Comparison of ENCODE assay signal across 12 cellular contexts in genomic region chr7:44039800-44040492, GRCh38. TPM values are rescaled to one million over a fixed set of nuclear protein-coding genes. Genes with fewer than 3 reads are reported as not detected.
DNase-seq lines count a peak whose midpoint lies in the region; ATAC-seq, FAIRE-seq and TF ChIP-seq lines count a peak whose summit lies in the region.
"Not testable (repeated sequence)": the region's sequence is repeated elsewhere in the genome, so short reads cannot be mapped to it uniquely, and the experiment has no call there.
"Had no signal": no experiment of that assay in that cellular context is flagged by ENCODE, and none has a peak within 500 bp of the region (broad histone marks: within the 10 kb centered on the region; RNA-seq: fewer than 3 reads in every experiment).

No MANE protein-coding gene starts in this region.

- not testable (repeated sequence) for H3K9me3 ChIP-seq in CD4-positive, alpha-beta memory T cell (ENCODE audit: control insufficient read depth in 1 of 2, low read length in 2 of 2); MM.1S (replicated peaks; ENCODE audit: insufficient read depth, low read length); H1 (ENCODE audit: insufficient read depth in 2 of 2, low read depth in 1 of 2, low read length in 1 of 2); mucosa of rectum (ENCODE audit: control insufficient read depth in 2 of 2, low read length in 2 of 2)

- H2BK15ac ChIP-seq in H1 (ENCODE audit: low read length): not testable (repeated sequence)

- H4K8ac ChIP-seq in H1 (ENCODE audit: extremely low read depth, insufficient read depth, low read length): not testable (repeated sequence)

- not testable (repeated sequence) for H3K79me1 ChIP-seq in H1 (ENCODE audit: low read depth, low read length)

- peaks cover 15% of the 10 kb centered on the region for H3K4me1 ChIP-seq in CD4-positive, alpha-beta memory T cell (ENCODE audit: insufficient read depth, low read length)
- H3K4me1 ChIP-seq in MM.1S (ENCODE audit: low read length); H1 (replicated peaks in 1 of 4; ENCODE audit: control insufficient read depth in 3 of 4, insufficient read depth in 4 of 4, low read length in 3 of 4): not testable (repeated sequence)
- peaks cover 10 to 12% of the 10 kb centered on the region in 2 donors for H3K4me1 ChIP-seq in mucosa of rectum (ENCODE audit: control insufficient read depth in 2 of 2, insufficient read depth in 2 of 2, low read length in 2 of 2)

- H3K9me3 Mint-ChIP-seq in CD4-positive, alpha-beta memory T cell; activated T-cell treated with anti-CD3 and anti-CD28 coated beads, Interleukin-2, amount 50 U/mL, for 4 hours; stimulated activated naive B cell treated with anti-CD40 and anti-IgM and Interleukin-4, amounts not matched to agents 10 μg/mL and 1 μg/mL and 100 μg/mL, for 72 hours: not testable (repeated sequence)

- not testable (repeated sequence) for H3K4ac ChIP-seq in H1 (replicated peaks; ENCODE audit: insufficient read length, low read depth, low read length)

- no CpG with 5 or more reads among the region's 40 CpGs for WGBS in H1 (ENCODE audit: extremely low coverage in 1 of 2, insufficient coverage in 1 of 2, insufficient read length in 1 of 2, insufficient replicate concordance in 2 of 2, low coverage in 1 of 2, low lambda C conversion rate in 2 of 2, missing lambda C conversion rate in 1 of 2), 2 experiments

- H3K27ac Mint-ChIP-seq in CD4-positive, alpha-beta memory T cell: peak overlapping the region in 5 of 7 donors; percentile 47 to 87 (median 77)
- not testable (repeated sequence) for H3K27ac Mint-ChIP-seq in stimulated activated naive B cell treated with anti-CD40 and anti-IgM and Interleukin-4, amounts not matched to agents 10 μg/mL and 1 μg/mL and 100 μg/mL, for 72 hours

- not testable (repeated sequence) for TF ChIP-seq CTCF in MM.1S (IDR thresholded peaks at IDR 0.05; ENCODE audit: low read length); H1 (IDR thresholded peaks at IDR 0.05; ENCODE audit: control extremely low read depth in 1 of 3, insufficient read depth in 1 of 3, low read depth in 1 of 3, low read length in 3 of 3)

- H2BK20ac ChIP-seq in H1 (ENCODE audit: low read length): not testable (repeated sequence)

- not testable (repeated sequence) for H3K14ac ChIP-seq in H1 (ENCODE audit: insufficient read length)

- TF ChIP-seq EP300 in H1 (IDR thresholded peaks at IDR 0.05; ENCODE audit: borderline replicate concordance in 1 of 2, low read depth in 2 of 2, low read length in 2 of 2): not testable (repeated sequence)

- peaks cover 9 to 30% (median 16%) of the 10 kb centered on the region in 4 donors for H3K4me1 Mint-ChIP-seq in CD4-positive, alpha-beta memory T cell
- H3K4me1 Mint-ChIP-seq in activated T-cell treated with anti-CD3 and anti-CD28 coated beads, Interleukin-2, amount 50 U/mL, for 4 hours (ENCODE audit: low read depth): peaks cover 14% of the 10 kb centered on the region
- H3K4me1 Mint-ChIP-seq in stimulated activated naive B cell treated with anti-CD40 and anti-IgM and Interleukin-4, amounts not matched to agents 10 μg/mL and 1 μg/mL and 100 μg/mL, for 72 hours: peaks cover 9 to 15% of the 10 kb centered on the region in 2 donors

- H3K9me2 ChIP-seq in MM.1S (replicated peaks; ENCODE audit: insufficient read depth, low read length): not testable (repeated sequence)

- not testable (repeated sequence) for H2BK12ac ChIP-seq in H1 (ENCODE audit: low read depth, low read length)

- H3K23me2 ChIP-seq in H1 (ENCODE audit: low read depth, low read length): peaks cover 12% of the 10 kb centered on the region

- H3K4me2 ChIP-seq in MM.1S (ENCODE audit: low read depth, low read length) (peak overlapping the region; percentile 54; the same call in 1 of the 2 replicates), H1 (ENCODE audit: insufficient read depth in 1 of 2, low read depth in 2 of 2, low read length in 2 of 2) (peak overlapping the region; percentile 49 to 62)

- POLR2A ChIA-PET in CD4-positive, alpha-beta memory T cell (lab: Charles Lee; ENCODE audit: partially characterized antibody); H1 (lab: Charles Lee; ENCODE audit: partially characterized antibody): not testable (repeated sequence)

- not testable (repeated sequence) for H3K79me2 ChIP-seq in MM.1S (ENCODE audit: low read length); H1 (ENCODE audit: control insufficient read depth in 1 of 2, insufficient read depth in 2 of 2, low read length in 2 of 2)

- not testable (repeated sequence) for H3K9ac ChIP-seq in MM.1S (ENCODE audit: low read length); H1 (replicated peaks in 1 of 4; ENCODE audit: extremely low read depth in 1 of 4, low read depth in 3 of 4, low read length in 3 of 4)
- H3K9ac ChIP-seq in mucosa of rectum (ENCODE audit: low read depth in 1 of 2, low read length in 2 of 2): peak overlapping the region in 1 of 2 donors; percentile 47

- not testable (repeated sequence) for H3K27me3 Mint-ChIP-seq in CD4-positive, alpha-beta memory T cell; activated T-cell treated with anti-CD3 and anti-CD28 coated beads, Interleukin-2, amount 50 U/mL, for 4 hours (ENCODE audit: low read depth); stimulated activated naive B cell treated with anti-CD40 and anti-IgM and Interleukin-4, amounts not matched to agents 10 μg/mL and 1 μg/mL and 100 μg/mL, for 72 hours

- not testable (repeated sequence) for H4K20me1 ChIP-seq in MM.1S (ENCODE audit: insufficient read depth, low read length); H1 (replicated peaks in 1 of 2; ENCODE audit: control insufficient read depth in 1 of 2, insufficient read depth in 2 of 2, low read length in 2 of 2)

- not testable (repeated sequence) for H2AK5ac ChIP-seq in H1 (ENCODE audit: low read depth, low read length)

- intact Hi-C loops in CD4-positive, alpha-beta memory T cell (cut with micrococcal nuclease): not testable (repeated sequence)

- not testable (repeated sequence) for FAIRE-seq in H1 (lab: Jason Lieb, UNC)

- H3K36me3 Mint-ChIP-seq in CD4-positive, alpha-beta memory T cell; activated T-cell treated with anti-CD3 and anti-CD28 coated beads, Interleukin-2, amount 50 U/mL, for 4 hours (ENCODE audit: insufficient read depth): not testable (repeated sequence)
- peaks cover 8 to 11% of the 10 kb centered on the region in 2 donors for H3K36me3 Mint-ChIP-seq in stimulated activated naive B cell treated with anti-CD40 and anti-IgM and Interleukin-4, amounts not matched to agents 10 μg/mL and 1 μg/mL and 100 μg/mL, for 72 hours

- H4K91ac ChIP-seq in H1 (replicated peaks; ENCODE audit: insufficient read length, low read length): not testable (repeated sequence)

- not testable (repeated sequence) for H3K27me3 ChIP-seq in CD4-positive, alpha-beta memory T cell (ENCODE audit: insufficient read depth, low read length); MM.1S (replicated peaks; ENCODE audit: insufficient read depth, low read length); H1 (replicated peaks in 1 of 4; ENCODE audit: control insufficient read depth in 3 of 4, extremely low read depth in 1 of 4, insufficient read depth in 3 of 4, low read length in 3 of 4); mucosa of rectum (ENCODE audit: control insufficient read depth in 2 of 2, insufficient read depth in 2 of 2, low read length in 2 of 2)

- CTCF ChIA-PET in CD4-positive, alpha-beta memory T cell (lab: Charles Lee; ENCODE audit: partially characterized antibody); H1 (lab: Charles Lee; ENCODE audit: partially characterized antibody): not testable (repeated sequence)

- H4K5ac ChIP-seq in H1 (ENCODE audit: insufficient read length, low read depth, low read length): not testable (repeated sequence)

- H3K4me3 ChIP-seq in CD4-positive, alpha-beta memory T cell (ENCODE audit: low read length in 2 of 2); MM.1S (ENCODE audit: low read length): not testable (repeated sequence)
- H3K4me3 ChIP-seq in H1 (ENCODE audit: extremely low read depth in 1 of 4, insufficient read depth in 2 of 4, low read depth in 3 of 4, low read length in 4 of 4) (peak overlapping the region in 2 of 4 experiments; percentile 23 to 50; a peak in 6 of 8 replicates), mucosa of rectum (ENCODE audit: low read length in 2 of 2) (peak overlapping the region in 1 of 2 donors; percentile 48)

- not testable (repeated sequence) for H2BK5ac ChIP-seq in H1 (ENCODE audit: low read depth, low read length)

- not testable (repeated sequence) for H3K23ac ChIP-seq in H1 (ENCODE audit: insufficient read length)

- H3K27ac ChIP-seq in CD4-positive, alpha-beta memory T cell (ENCODE audit: low read depth, low read length): peak overlapping the region; percentile 21
- not testable (repeated sequence) for H3K27ac ChIP-seq in MM.1S (ENCODE audit: low read length); H1 (ENCODE audit: low read depth, low read length)
- H3K27ac ChIP-seq in mucosa of rectum (ENCODE audit: low read depth in 2 of 2, low read length in 2 of 2): peak overlapping the region; percentile 47 to 58

- ATAC-seq in GM19467 (IDR thresholded peaks at IDR 0.05; ENCODE audit: unreplicated experiment) (peak; percentile 0), HG02884 (IDR thresholded peaks at IDR 0.05; ENCODE audit: unreplicated experiment) (peak; percentile 2)
- peak; percentile 19 to 26 for ATAC-seq in activated T-cell treated with anti-CD3 and anti-CD28 coated beads, Interleukin-2, amount 50 U/mL, for 4 hours
- peak; percentile 12 to 15 for ATAC-seq in stimulated activated naive B cell treated with anti-CD40 and anti-IgM and Interleukin-4, amounts not matched to agents 10 μg/mL and 1 μg/mL and 100 μg/mL, for 72 hours (replicated peaks)

- H3K4me3 Mint-ChIP-seq in CD4-positive, alpha-beta memory T cell: peak overlapping the region; percentile 45 to 87 (median 67)
- H3K4me3 Mint-ChIP-seq in activated T-cell treated with anti-CD3 and anti-CD28 coated beads, Interleukin-2, amount 50 U/mL, for 4 hours: peak overlapping the region; percentile 67
- H3K4me3 Mint-ChIP-seq in stimulated activated naive B cell treated with anti-CD40 and anti-IgM and Interleukin-4, amounts not matched to agents 10 μg/mL and 1 μg/mL and 100 μg/mL, for 72 hours: peak overlapping the region; percentile 87 to 88

- peaks cover 11% of the 10 kb centered on the region; the same call in 1 of the 2 replicates for H3F3A ChIP-seq in MM.1S (ENCODE audit: insufficient read depth, low read length)

- TF ChIP-seq POLR2A in H1 (IDR thresholded peaks at IDR 0.05; ENCODE audit: control extremely low read depth in 1 of 2, low read depth in 2 of 2, low read length in 2 of 2): not testable (repeated sequence)

- H3K56ac ChIP-seq in H1 (replicated peaks; ENCODE audit: insufficient read length, low read depth, low read length): not testable (repeated sequence)

- H2AFZ ChIP-seq in MM.1S (ENCODE audit: low read length); H1 (ENCODE audit: low read length): not testable (repeated sequence)

- not testable (repeated sequence) for H2BK120ac ChIP-seq in H1 (replicated peaks; ENCODE audit: low read depth, low read length)

- H3K36me3 ChIP-seq in CD4-positive, alpha-beta memory T cell (ENCODE audit: insufficient read depth, low read length); MM.1S (replicated peaks; ENCODE audit: insufficient read depth, low read length); H1 (ENCODE audit: control insufficient read depth in 2 of 4, insufficient read depth in 4 of 4, low read length in 3 of 4); mucosa of rectum (ENCODE audit: control insufficient read depth in 2 of 2, insufficient read depth in 2 of 2, low read length in 2 of 2): not testable (repeated sequence)

- H3K18ac ChIP-seq in H1 (ENCODE audit: extremely low read depth, low read length): not testable (repeated sequence)

- peak in 1 of 5 donors; percentile 13 for DNase-seq in CD4-positive, alpha-beta memory T cell
- DNase-seq in MM.1S; activated T-cell treated with anti-CD3 and anti-CD28 coated beads, Interleukin-2, amount 50 U/mL, for 4 hours; H1 (ENCODE audit: low read depth in 1 of 2, low spot score in 2 of 2); stimulated activated naive B cell treated with anti-CD40 and anti-IgM and Interleukin-4, amounts not matched to agents 10 μg/mL and 1 μg/mL and 100 μg/mL, for 72 hours: not testable (repeated sequence)

- not testable (repeated sequence) for TF ChIP-seq RAD21 in H1 (IDR thresholded peaks at IDR 0.05 in 1 of 2, conservative IDR thresholded peaks at IDR 0.05 in 1 of 2; ENCODE audit: low read depth in 2 of 2, low read length in 2 of 2)

RNA-seq across cellular contexts. Expression of gene DBNL, which starts 4.6 kb away (rescaled TPM):
- total RNA-seq in CD4-positive, alpha-beta memory T cell: 100 to 1,000 TPM; 157 to 166 TPM
- polyA plus RNA-seq in CD4-positive, alpha-beta memory T cell: 100 to 1,000 TPM; 177 to 250 TPM
- 100 to 1,000 TPM; 147 to 167 (median 165) TPM for total RNA-seq in activated T-cell treated with anti-CD3 and anti-CD28 coated beads, Interleukin-2, amount 50 U/mL, for 4 hours
- total RNA-seq in H1 (2021; fragmentation: NEBNext Ultra II Directional; extraction: Animal tissue kit (Norgen Biotek cat#: 25700)): 30.9 and 32.1 TPM in 2 replicates
- polyA plus RNA-seq in H1 (2011; rRNA removed): 56.6 and 63.1 TPM in 2 replicates
- 47.8 TPM for polyA plus RNA-seq in H1 (2011; cell fraction: cytosol; rRNA removed)
- 43.1 TPM for polyA plus RNA-seq in H1 (2011; cell fraction: nucleus; rRNA removed)
- 33.1 to 42.9 TPM (median 38.9 TPM) in 4 replicates for polyA plus RNA-seq in H1 (2012, experiment 1 of 2)
- polyA plus RNA-seq in H1 (2012, experiment 2 of 2): 38.3 TPM
- 15.5 TPM for polyA plus RNA-seq in H1 (2013, experiment 1 of 2)
- 14.7 TPM for polyA plus RNA-seq in H1 (2013, experiment 2 of 2)
- polyA minus RNA-seq in H1 (2011; rRNA and poly(A)+ RNA removed): 40.6 and 48.6 TPM in 2 replicates
- polyA minus RNA-seq in H1 (2011; cell fraction: cytosol; rRNA and poly(A)+ RNA removed): 17.3 TPM
- 25.1 TPM for polyA minus RNA-seq in H1 (2011; cell fraction: nucleus; rRNA and poly(A)+ RNA removed)

RNA-seq across cellular contexts. Expression of gene PGAM2, which starts 25.4 kb away (rescaled TPM):
- 1 to 10 TPM; 1.1 to 1.5 TPM for total RNA-seq in CD4-positive, alpha-beta memory T cell
- not detected for polyA plus RNA-seq in CD4-positive, alpha-beta memory T cell
- under 1 TPM in 1 of 3 donors, not detected in 2; 0.24 TPM for total RNA-seq in activated T-cell treated with anti-CD3 and anti-CD28 coated beads, Interleukin-2, amount 50 U/mL, for 4 hours
- 1.4 and 2.1 TPM in 2 replicates for total RNA-seq in H1 (2021; fragmentation: NEBNext Ultra II Directional; extraction: Animal tissue kit (Norgen Biotek cat#: 25700))
- 2.9 and 4.3 TPM in 2 replicates for polyA plus RNA-seq in H1 (2011; rRNA removed)
- 4.5 TPM for polyA plus RNA-seq in H1 (2011; cell fraction: cytosol; rRNA removed)
- 3.5 TPM for polyA plus RNA-seq in H1 (2011; cell fraction: nucleus; rRNA removed)
- 0.94 to 2.6 TPM (median 2.2 TPM) in 4 replicates for polyA plus RNA-seq in H1 (2012, experiment 1 of 2)
- polyA plus RNA-seq in H1 (2012, experiment 2 of 2): 1.3 TPM
- polyA plus RNA-seq in H1 (2013, experiment 1 of 2): 0.97 TPM
- polyA plus RNA-seq in H1 (2013, experiment 2 of 2): 0.90 TPM
- polyA minus RNA-seq in H1 (2011; rRNA and poly(A)+ RNA removed): 0.88 and 1.6 TPM in 2 replicates
- not detected for polyA minus RNA-seq in H1 (2011; cell fraction: cytosol; rRNA and poly(A)+ RNA removed)
- polyA minus RNA-seq in H1 (2011; cell fraction: nucleus; rRNA and poly(A)+ RNA removed): 0.80 TPM
- total RNA-seq: activated CD8-positive, alpha-beta memory T cell treated with anti-CD3 and anti-CD28 coated beads for 36 hours; HT1080 had no signal

RNA-seq across cellular contexts. Expression of gene SPDYE1, which starts 42.2 kb away (rescaled TPM):
- under 1 TPM in 1 of 2 experiments, not detected in 1; 0.17 TPM for total RNA-seq in CD4-positive, alpha-beta memory T cell
- polyA plus RNA-seq in CD4-positive, alpha-beta memory T cell: under 1 TPM in 1 of 2 donors, not detected in 1; 0.49 TPM
- not detected for total RNA-seq in activated T-cell treated with anti-CD3 and anti-CD28 coated beads, Interleukin-2, amount 50 U/mL, for 4 hours
- not detected in 2 replicates for total RNA-seq in H1 (2021; fragmentation: NEBNext Ultra II Directional; extraction: Animal tissue kit (Norgen Biotek cat#: 25700))
- polyA plus RNA-seq in H1 (2011; rRNA removed): not detected in 2 replicates
- not detected for polyA plus RNA-seq in H1 (2011; cell fraction: cytosol; rRNA removed)
- polyA plus RNA-seq in H1 (2011; cell fraction: nucleus; rRNA removed): not detected
- polyA plus RNA-seq in H1 (2012, experiment 1 of 2): 0.16 to 0.48 TPM (median 0.32 TPM) in 4 replicates
- 0.08 TPM for polyA plus RNA-seq in H1 (2012, experiment 2 of 2)
- polyA plus RNA-seq in H1 (2013, experiment 1 of 2): not detected
- polyA plus RNA-seq in H1 (2013, experiment 2 of 2): not detected
- polyA minus RNA-seq in H1 (2011; rRNA and poly(A)+ RNA removed): not detected in 2 replicates
- not detected for polyA minus RNA-seq in H1 (2011; cell fraction: cytosol; rRNA and poly(A)+ RNA removed)
- polyA minus RNA-seq in H1 (2011; cell fraction: nucleus; rRNA and poly(A)+ RNA removed): not detected
- total RNA-seq: activated CD8-positive, alpha-beta memory T cell treated with anti-CD3 and anti-CD28 coated beads for 36 hours; HFFc6; HT1080; uterus had no signal

RNA-seq across cellular contexts. Expression of gene POLM, which starts 42.4 kb away (rescaled TPM):
- 10 to 100 TPM; 64.8 to 67.2 TPM for total RNA-seq in CD4-positive, alpha-beta memory T cell
- 10 to 100 TPM in 1 of 2 donors, 1 to 10 TPM in 1; 8.0 to 18.2 TPM for polyA plus RNA-seq in CD4-positive, alpha-beta memory T cell
- total RNA-seq in activated T-cell treated with anti-CD3 and anti-CD28 coated beads, Interleukin-2, amount 50 U/mL, for 4 hours: 10 to 100 TPM; 33.0 to 45.1 (median 37.7) TPM
- total RNA-seq in H1 (2021; fragmentation: NEBNext Ultra II Directional; extraction: Animal tissue kit (Norgen Biotek cat#: 25700)): 14.5 and 14.9 TPM in 2 replicates
- polyA plus RNA-seq in H1 (2011; rRNA removed): 12.0 and 20.4 TPM in 2 replicates
- 13.0 TPM for polyA plus RNA-seq in H1 (2011; cell fraction: cytosol; rRNA removed)
- 36.8 TPM for polyA plus RNA-seq in H1 (2011; cell fraction: nucleus; rRNA removed)
- polyA plus RNA-seq in H1 (2012, experiment 1 of 2): 10.1 to 15.2 TPM (median 13.5 TPM) in 4 replicates
- 12.7 TPM for polyA plus RNA-seq in H1 (2012, experiment 2 of 2)
- polyA plus RNA-seq in H1 (2013, experiment 1 of 2): 12.6 TPM
- polyA plus RNA-seq in H1 (2013, experiment 2 of 2): 10.2 TPM
- polyA minus RNA-seq in H1 (2011; rRNA and poly(A)+ RNA removed): 9.6 TPM in 2 replicates
- polyA minus RNA-seq in H1 (2011; cell fraction: cytosol; rRNA and poly(A)+ RNA removed): 11.3 TPM
- 19.8 TPM for polyA minus RNA-seq in H1 (2011; cell fraction: nucleus; rRNA and poly(A)+ RNA removed)
